ENCODE assay signal across 1 cellular context in genomic region chr12:103929051-103929908, GRCh38.
TF ChIP-seq lines count a peak whose summit lies in the region.

No MANE protein-coding gene starts in this region.

TF ChIP-seq in HepG2, 621 proteins besides CTCF, POLR2A, EP300 and RAD21 (continued from another document and continues in another):
- peak; percentile 22; the same call in 1 of the 2 replicates for TF ChIP-seq RBFOX2 (IDR thresholded peaks at IDR 0.05; ENCODE audit: low read depth, low read length)
- no peak for TF ChIP-seq THAP7 (CRISPR knock-in tag; IDR thresholded peaks at IDR 0.05)
- TF ChIP-seq ZNF251 (CRISPR knock-in tag; IDR thresholded peaks at IDR 0.05), result no peak
- TF ChIP-seq ZFP91 (CRISPR knock-in tag; IDR thresholded peaks at IDR 0.05; ENCODE audit: borderline replicate concordance), result 0 out of 2 replicates have a peak, but pooled peaks have one; percentile 63
- 0 out of 2 replicates have a peak, but pooled peaks have one; percentile 60 for TF ChIP-seq BCL3 (CRISPR knock-in tag; IDR thresholded peaks at IDR 0.05)
- TF ChIP-seq PHB2 (IDR thresholded peaks at IDR 0.05; ENCODE audit: partially characterized antibody), result no peak
- TF ChIP-seq ZSCAN31 (CRISPR knock-in tag; IDR thresholded peaks at IDR 0.05; ENCODE audit: low read depth), result 0 out of 2 replicates have a peak, but pooled peaks have one; percentile 20
- peak; percentile 0; the same call in 1 of the 2 replicates for TF ChIP-seq BATF2 (CRISPR knock-in tag; IDR thresholded peaks at IDR 0.05)
- TF ChIP-seq ZNF547 (CRISPR knock-in tag; IDR thresholded peaks at IDR 0.05), result no peak
- 0 out of 2 replicates have a peak, but pooled peaks have one; percentile 62 for TF ChIP-seq ARHGAP35 (CRISPR knock-in tag; IDR thresholded peaks at IDR 0.05; ENCODE audit: borderline replicate concordance)
- no peak for TF ChIP-seq E2F5 (CRISPR knock-in tag; conservative IDR thresholded peaks at IDR 0.05)
- no peak for TF ChIP-seq MED8 (CRISPR knock-in tag; IDR thresholded peaks at IDR 0.05; ENCODE audit: insufficient replicate concordance)
- TF ChIP-seq DR1 (CRISPR knock-in tag; IDR thresholded peaks at IDR 0.05), result peak; percentile 67
- peak; percentile 93 for TF ChIP-seq PHF8 (CRISPR knock-in tag; IDR thresholded peaks at IDR 0.05)
- peak; percentile 78 for TF ChIP-seq SUZ12 (IDR thresholded peaks at IDR 0.05; ENCODE audit: low read depth, low read length)
- peak; percentile 75 for TF ChIP-seq DRAP1 (CRISPR knock-in tag; IDR thresholded peaks at IDR 0.05)
- no peak for TF ChIP-seq HNF1A (IDR thresholded peaks at IDR 0.05; ENCODE audit: low read depth)
- 0 out of 2 replicates have a peak, but pooled peaks have one; percentile 24 for TF ChIP-seq HNF1A (CRISPR knock-in tag; IDR thresholded peaks at IDR 0.05; ENCODE audit: borderline replicate concordance)
- peak; percentile 59; the same call in 1 of the 2 replicates for TF ChIP-seq RXRA (CRISPR knock-in tag; IDR thresholded peaks at IDR 0.05)
- no peak for TF ChIP-seq ZNF282 (IDR thresholded peaks at IDR 0.05; ENCODE audit: partially characterized antibody)
- TF ChIP-seq ATF1 (CRISPR knock-in tag; IDR thresholded peaks at IDR 0.05), result peak; percentile 57; the same call in 1 of the 2 replicates
- no peak for TF ChIP-seq ZNF709 (CRISPR knock-in tag; IDR thresholded peaks at IDR 0.05)
- TF ChIP-seq BORCS8-MEF2B (CRISPR knock-in tag; IDR thresholded peaks at IDR 0.05), result no peak
- no peak for TF ChIP-seq SMYD3 (CRISPR knock-in tag; IDR thresholded peaks at IDR 0.05)
- peak in 1 of 2 experiments; percentile 81; a peak in 3 of 4 replicates for TF ChIP-seq HMGXB4 (CRISPR knock-in tag; IDR thresholded peaks at IDR 0.05; ENCODE audit: borderline replicate concordance in 1 of 2, low read depth in 1 of 2)
- peak; percentile 54; the same call in 1 of the 2 replicates for TF ChIP-seq ZNF557 (CRISPR knock-in tag; IDR thresholded peaks at IDR 0.05)
- no peak for TF ChIP-seq CERS6 (CRISPR knock-in tag; IDR thresholded peaks at IDR 0.05)
- peak; percentile 64; the same call in 1 of the 2 replicates for TF ChIP-seq ZNF782 (CRISPR knock-in tag; IDR thresholded peaks at IDR 0.05; ENCODE audit: borderline replicate concordance)
- TF ChIP-seq ZNF501 (CRISPR knock-in tag; IDR thresholded peaks at IDR 0.05), result peak; percentile 58; the same call in 1 of the 2 replicates
- TF ChIP-seq ATF5 (CRISPR knock-in tag; IDR thresholded peaks at IDR 0.05; ENCODE audit: low read depth), result no peak
- peak; percentile 35 for TF ChIP-seq TBL1XR1 (IDR thresholded peaks at IDR 0.05; ENCODE audit: borderline replicate concordance, low read length, partially characterized antibody)
- TF ChIP-seq ZNF747 (CRISPR knock-in tag; IDR thresholded peaks at IDR 0.05; ENCODE audit: borderline replicate concordance), result peak; percentile 66; the same call in 1 of the 2 replicates
- TF ChIP-seq MYNN (CRISPR knock-in tag; IDR thresholded peaks at IDR 0.05; ENCODE audit: low read depth), result no peak
- peak; percentile 62; the same call in 1 of the 2 replicates for TF ChIP-seq GATAD2A (CRISPR knock-in tag; IDR thresholded peaks at IDR 0.05)
- TF ChIP-seq ZNF274 (CRISPR knock-in tag; IDR thresholded peaks at IDR 0.05), result 0 out of 2 replicates have a peak, but pooled peaks have one; percentile 21
- TF ChIP-seq YY1 (IDR thresholded peaks at IDR 0.05; ENCODE audit: insufficient read depth, insufficient replicate concordance, low read depth, low read length), result peak; percentile 33
- 0 out of 2 replicates have a peak, but pooled peaks have one; percentile 82 for TF ChIP-seq ZNF766 (CRISPR knock-in tag; IDR thresholded peaks at IDR 0.05; ENCODE audit: borderline replicate concordance)
- peak; percentile 69; the same call in 1 of the 2 replicates for TF ChIP-seq GLI4 (CRISPR knock-in tag; IDR thresholded peaks at IDR 0.05; ENCODE audit: borderline replicate concordance)
- TF ChIP-seq KDM2A (CRISPR knock-in tag; IDR thresholded peaks at IDR 0.05; ENCODE audit: borderline replicate concordance, low read depth), result peak; percentile 55; the same call in 1 of the 2 replicates
- TF ChIP-seq ZFY (CRISPR knock-in tag; IDR thresholded peaks at IDR 0.05), result peak; percentile 95
- peak; percentile 39; the same call in 1 of the 2 replicates for TF ChIP-seq MED1 (CRISPR knock-in tag; IDR thresholded peaks at IDR 0.05)
- no peak for TF ChIP-seq ARNT2 (CRISPR knock-in tag; IDR thresholded peaks at IDR 0.05; ENCODE audit: low read depth)
- TF ChIP-seq ZNF432 (CRISPR knock-in tag; IDR thresholded peaks at IDR 0.05; ENCODE audit: borderline replicate concordance), result no peak
- peak; percentile 69; the same call in 1 of the 2 replicates for TF ChIP-seq ZNF563 (CRISPR knock-in tag; IDR thresholded peaks at IDR 0.05)
- TF ChIP-seq ZNF484 (CRISPR knock-in tag; IDR thresholded peaks at IDR 0.05; ENCODE audit: borderline replicate concordance, low read depth), result no peak
- peak; percentile 61; the same call in 1 of the 2 replicates for TF ChIP-seq SPEN (CRISPR knock-in tag; IDR thresholded peaks at IDR 0.05; ENCODE audit: low read depth)
- TF ChIP-seq HHEX (CRISPR knock-in tag; IDR thresholded peaks at IDR 0.05), result peak; percentile 43; the same call in 1 of the 2 replicates
- TF ChIP-seq ZNF343 (CRISPR knock-in tag; IDR thresholded peaks at IDR 0.05), result peak; percentile 77; the same call in 1 of the 2 replicates
- peak; percentile 15; the same call in 1 of the 2 replicates for TF ChIP-seq THRA (CRISPR knock-in tag; IDR thresholded peaks at IDR 0.05; ENCODE audit: borderline replicate concordance)
- peak; percentile 91 for TF ChIP-seq HCFC1 (IDR thresholded peaks at IDR 0.05; ENCODE audit: low read depth, low read length)
- 0 out of 2 replicates have a peak, but pooled peaks have one; percentile 76 for TF ChIP-seq ERF (CRISPR knock-in tag; IDR thresholded peaks at IDR 0.05)
- peak; percentile 86 for TF ChIP-seq YEATS4 (CRISPR knock-in tag; IDR thresholded peaks at IDR 0.05; ENCODE audit: borderline replicate concordance)
